23 cellular contexts compared by ENCODE assay signal in the genomic region with DNA sequence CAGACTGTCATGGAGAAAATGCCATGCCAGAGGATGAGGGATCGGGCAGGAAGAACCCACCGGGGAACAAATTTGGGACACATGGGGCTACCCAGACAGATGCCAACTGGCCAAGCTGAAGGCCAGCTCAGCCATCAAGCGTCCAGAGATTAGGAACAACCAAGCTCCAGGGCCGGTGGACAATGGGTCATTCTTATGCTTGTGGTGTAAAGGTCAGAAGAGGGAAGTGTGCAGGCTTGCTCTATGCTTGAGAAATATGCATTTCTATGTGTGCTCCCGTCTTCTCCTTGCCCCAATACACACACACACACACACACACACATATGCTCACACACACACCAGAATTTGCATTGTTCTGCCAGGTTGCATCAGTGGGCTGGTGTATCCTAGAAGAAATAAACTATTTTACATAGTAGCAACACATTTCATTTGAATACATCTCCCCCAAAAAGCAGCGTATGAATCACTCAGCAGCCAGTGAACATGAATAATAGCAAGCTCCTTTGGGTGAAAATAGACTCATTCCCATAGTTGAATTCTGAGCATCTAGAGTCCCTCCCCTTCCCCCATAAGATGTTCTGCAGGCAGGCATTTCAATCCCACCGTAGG.
"Had no signal": no experiment of that assay in that cellular context is flagged by ENCODE, and none has a peak within 500 bp of the region (broad histone marks: within the 10 kb centered on the region; RNA-seq: fewer than 3 reads in every experiment).

No MANE protein-coding gene starts in this region.

- H3K27me3 Mint-ChIP-seq: activated CD4-positive, alpha-beta T cell treated with anti-CD3 and anti-CD28 coated beads for 36 hours; activated naive CD8-positive, alpha-beta T cell treated with anti-CD3 and anti-CD28 coated beads for 36 hours; stimulated activated naive B cell treated with anti-CD40 and anti-IgM and Interleukin-4, amounts not matched to agents 10 μg/mL and 1 μg/mL and 100 μg/mL, for 72 hours had no signal

- H3K27ac ChIP-seq: coronary artery, esophagus muscularis mucosa, left ventricle myocardium inferior, parathyroid adenoma, transverse colon, uterus had no signal

- H3K9me3 ChIP-seq: esophagus muscularis mucosa, left ventricle myocardium inferior, transverse colon, uterus had no signal

- H3K79me2 ChIP-seq: parathyroid adenoma had no signal

- H3K36me3 ChIP-seq: esophagus muscularis mucosa, left ventricle myocardium inferior, transverse colon, uterus had no signal

- H3K4me1 Mint-ChIP-seq: activated CD4-positive, alpha-beta T cell treated with anti-CD3 and anti-CD28 coated beads for 36 hours; activated naive CD8-positive, alpha-beta T cell treated with anti-CD3 and anti-CD28 coated beads for 36 hours; natural killer cell; stimulated activated naive B cell treated with anti-CD40 and anti-IgM and Interleukin-4, amounts not matched to agents 10 μg/mL and 1 μg/mL and 100 μg/mL, for 72 hours; T-cell; WTC11 had no signal

- H3K4me1 ChIP-seq: left ventricle myocardium inferior, parathyroid adenoma, transverse colon, uterus had no signal

- H3K36me3 Mint-ChIP-seq: activated naive CD8-positive, alpha-beta T cell treated with anti-CD3 and anti-CD28 coated beads for 36 hours; natural killer cell; stimulated activated naive B cell treated with anti-CD40 and anti-IgM and Interleukin-4, amounts not matched to agents 10 μg/mL and 1 μg/mL and 100 μg/mL, for 72 hours; T-cell; WTC11 had no signal

- H3K9ac ChIP-seq: parathyroid adenoma had no signal

- H2AFZ ChIP-seq: parathyroid adenoma had no signal

- H3K9me3 Mint-ChIP-seq: activated naive CD8-positive, alpha-beta T cell treated with anti-CD3 and anti-CD28 coated beads for 36 hours; activated T-helper 2 cell treated with anti-CD3 and anti-CD28 coated beads, Interferon-gamma antibody, Interleukin-2, Interleukin-4, amounts not matched to agents 10 μg/mL and 5 μg/mL and 100 μg/mL, durations not matched to agents 14 hours and 24 hours and 36 hours; T-helper 2 cell treated with Interferon-gamma antibody and Interleukin-4, amounts not matched to agents 5 μg/mL and 100 μg/mL, for 36 hours; WTC11 had no signal

- H3K27ac Mint-ChIP-seq: activated CD4-positive, alpha-beta T cell treated with anti-CD3 and anti-CD28 coated beads for 36 hours; activated naive CD8-positive, alpha-beta T cell treated with anti-CD3 and anti-CD28 coated beads for 36 hours; activated T-helper 2 cell treated with anti-CD3 and anti-CD28 coated beads, Interferon-gamma antibody, Interleukin-2, Interleukin-4, amounts not matched to agents 10 μg/mL and 5 μg/mL and 100 μg/mL, durations not matched to agents 14 hours and 24 hours and 36 hours; natural killer cell; stimulated activated naive B cell treated with anti-CD40 and anti-IgM and Interleukin-4, amounts not matched to agents 10 μg/mL and 1 μg/mL and 100 μg/mL, for 72 hours; T-cell; T-helper 2 cell treated with Interferon-gamma antibody and Interleukin-4, amounts not matched to agents 5 μg/mL and 100 μg/mL, for 36 hours; WTC11 had no signal

- H3K4me3 ChIP-seq: coronary artery, esophagus muscularis mucosa, left ventricle myocardium inferior, transverse colon, uterus had no signal

- H3K4me3 Mint-ChIP-seq: activated CD4-positive, alpha-beta T cell treated with anti-CD3 and anti-CD28 coated beads for 36 hours; activated naive CD8-positive, alpha-beta T cell treated with anti-CD3 and anti-CD28 coated beads for 36 hours; activated T-cell treated with anti-CD3 and anti-CD28 coated beads, Interleukin-2, amount 50 U/mL, for 4 hours; natural killer cell; stimulated activated naive B cell treated with anti-CD40 and anti-IgM and Interleukin-4, amounts not matched to agents 10 μg/mL and 1 μg/mL and 100 μg/mL, for 72 hours; T-cell; T-helper 2 cell treated with Interferon-gamma antibody and Interleukin-4, amounts not matched to agents 5 μg/mL and 100 μg/mL, for 36 hours; WTC11 had no signal

- H3K27me3 ChIP-seq: esophagus muscularis mucosa, transverse colon, uterus had no signal

- ATAC-seq: activated CD4-positive, alpha-beta T cell treated with anti-CD3 and anti-CD28 coated beads for 36 hours; activated T-cell treated with anti-CD3 and anti-CD28 coated beads, Interleukin-2, amount 50 U/mL, for 4 hours; natural killer cell; sciatic nerve; stimulated activated naive B cell treated with anti-CD40 and anti-IgM and Interleukin-4, amounts not matched to agents 10 μg/mL and 1 μg/mL and 100 μg/mL, for 72 hours; T-cell; WTC11 had no signal

- DNase-seq: activated CD4-positive, alpha-beta T cell treated with anti-CD3 and anti-CD28 coated beads for 36 hours; activated CD4-positive, alpha-beta T cell treated with anti-CD3 and anti-CD28 coated beads, Interleukin-2, amount 50 U/mL, for 4 hours; activated CD8-positive, alpha-beta memory T cell treated with anti-CD3 and anti-CD28 coated beads, Interleukin-2, amount 50 U/mL, for 48 hours; activated naive CD4-positive, alpha-beta T cell; activated naive CD8-positive, alpha-beta T cell treated with anti-CD3 and anti-CD28 coated beads for 36 hours; activated T-cell treated with anti-CD3 and anti-CD28 coated beads, Interleukin-2, amount 50 U/mL, for 4 hours; glutamatergic neuron; left ventricle myocardium inferior; midbrain; natural killer cell; stimulated activated CD4-positive, alpha-beta T cell treated with anti-CD3 and anti-CD28 coated beads, Interleukin-2, amount 100 ng/mL, for 48 hours; stimulated activated CD8-positive, alpha-beta memory T cell treated with anti-CD3 and anti-CD28 coated beads, Interleukin-4, amount 100 ng/mL, for 48 hours; stimulated activated naive B cell treated with anti-CD40 and anti-IgM and Interleukin-4, amounts not matched to agents 10 μg/mL and 1 μg/mL and 100 μg/mL, for 72 hours; T-cell; transverse colon; uterus had no signal
